1 cellular context compared by ENCODE assay signal in genomic region chr19:11496391-11497163, GRCh38.
TF ChIP-seq lines count a peak whose summit lies in the region.

No MANE protein-coding gene starts in this region.

TF ChIP-seq in GM12878, 131 proteins besides CTCF, POLR2A, EP300 and RAD21:
- TF ChIP-seq SMC3 (IDR thresholded peaks at IDR 0.05; ENCODE audit: borderline replicate concordance, low read length), result peak; percentile 59; the same call in 1 of the 2 replicates
- TF ChIP-seq SKIL (IDR thresholded peaks at IDR 0.05; ENCODE audit: low read depth, poor library complexity, severe bottlenecking), result no peak
- no peak for TF ChIP-seq IKZF1 (conservative IDR thresholded peaks at IDR 0.05)
- 0 out of 2 replicates have a peak, but pooled peaks have one; percentile 45 for TF ChIP-seq YY1 (IDR thresholded peaks at IDR 0.05; ENCODE audit: low read depth, low read length)
- TF ChIP-seq, protein P1, sequence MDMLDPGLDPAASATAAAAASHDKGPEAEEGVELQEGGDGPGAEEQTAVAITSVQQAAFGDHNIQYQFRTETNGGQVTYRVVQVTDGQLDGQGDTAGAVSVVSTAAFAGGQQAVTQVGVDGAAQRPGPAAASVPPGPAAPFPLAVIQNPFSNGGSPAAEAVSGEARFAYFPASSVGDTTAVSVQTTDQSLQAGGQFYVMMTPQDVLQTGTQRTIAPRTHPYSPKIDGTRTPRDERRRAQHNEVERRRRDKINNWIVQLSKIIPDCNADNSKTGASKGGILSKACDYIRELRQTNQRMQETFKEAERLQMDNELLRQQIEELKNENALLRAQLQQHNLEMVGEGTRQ (IDR thresholded peaks at IDR 0.05; ENCODE audit: borderline replicate concordance, low read depth, low read length), result no peak
- no peak for TF ChIP-seq STAT3 (IDR thresholded peaks at IDR 0.05; ENCODE audit: low read depth, low read length)
- TF ChIP-seq CEBPZ (IDR thresholded peaks at IDR 0.05; ENCODE audit: low read depth, low read length), result no peak
- no peak for TF ChIP-seq PBX3 (IDR thresholded peaks at IDR 0.05; ENCODE audit: insufficient replicate concordance, low read depth, low read length)
- TF ChIP-seq ZNF384 (IDR thresholded peaks at IDR 0.05; ENCODE audit: borderline replicate concordance, low read depth, low read length), result no peak
- no peak for TF ChIP-seq IKZF2 (IDR thresholded peaks at IDR 0.05)
- TF ChIP-seq NRF1 (conservative IDR thresholded peaks at IDR 0.05; ENCODE audit: low read depth, low read length), result no peak
- no peak for TF ChIP-seq HCFC1 (IDR thresholded peaks at IDR 0.05; ENCODE audit: low read length)
- TF ChIP-seq NFIC (IDR thresholded peaks at IDR 0.05; ENCODE audit: low read depth, low read length), result no peak
- TF ChIP-seq CEBPB (IDR thresholded peaks at IDR 0.05; ENCODE audit: borderline replicate concordance in 1 of 2, low read depth in 2 of 2, low read length in 2 of 2), result no peak
- no peak for TF ChIP-seq BCL3 (IDR thresholded peaks at IDR 0.05; ENCODE audit: borderline replicate concordance, insufficient read depth, low read depth, low read length, poor library complexity, severe bottlenecking)
- no peak for TF ChIP-seq ASH2L (IDR thresholded peaks at IDR 0.05; ENCODE audit: borderline replicate concordance, low read depth)
- TF ChIP-seq PAX8 (IDR thresholded peaks at IDR 0.05), result no peak
- no peak for TF ChIP-seq EZH2 (IDR thresholded peaks at IDR 0.05; ENCODE audit: borderline replicate concordance, control insufficient read depth, low read depth, low read length)
- no peak for TF ChIP-seq SUZ12 (IDR thresholded peaks at IDR 0.05; ENCODE audit: unreplicated experiment)
- 0 out of 2 replicates have a peak, but pooled peaks have one; percentile 19 for TF ChIP-seq LARP7 (IDR thresholded peaks at IDR 0.05)
- no peak for TF ChIP-seq CBFB (IDR thresholded peaks at IDR 0.05; ENCODE audit: low read depth)
- no peak for TF ChIP-seq BCL11A (IDR thresholded peaks at IDR 0.05; ENCODE audit: low read depth, low read length)
- TF ChIP-seq FOXM1 (IDR thresholded peaks at IDR 0.05; ENCODE audit: low read depth, low read length), result no peak
